Comparison of ENCODE assay signal across 10 cellular contexts in genomic region chr10:116771101-116771705, GRCh38. TPM values are rescaled to one million over a fixed set of nuclear protein-coding genes. Genes with fewer than 3 reads are reported as not detected.
A peak's percentile ranks its signal among the peaks of the same experiment; 100 is the strongest.
DNase-seq lines count a peak whose midpoint lies in the region; ATAC-seq and TF ChIP-seq lines count a peak whose summit lies in the region.
"Had no signal": no experiment of that assay in that cellular context is flagged by ENCODE, and none has a peak within 500 bp of the region (broad histone marks: within the 10 kb centered on the region; RNA-seq: fewer than 3 reads in every experiment).

No MANE protein-coding gene starts in this region.

- no peaks in the 10 kb centered on the region for H3K36me3 ChIP-seq in neuronal stem cell (replicated peaks in 1 of 2; ENCODE audit: control insufficient read depth in 2 of 2, insufficient read depth in 2 of 2, low read length in 2 of 2)

- no peak overlapping the region for H2BK5ac ChIP-seq in neuronal stem cell (ENCODE audit: low read length)

- H3K9me3 ChIP-seq in neuronal stem cell (replicated peaks in 1 of 2; ENCODE audit: control insufficient read depth in 2 of 2, insufficient read depth in 1 of 2, low read depth in 1 of 2, low read length in 2 of 2), result no peaks in the 10 kb centered on the region

- H3K4ac ChIP-seq in neuronal stem cell (ENCODE audit: low read length), result no peak overlapping the region

- TF ChIP-seq CTCF in AG04449 (IDR thresholded peaks at IDR 0.05; ENCODE audit: insufficient read depth, low read length, missing control alignments) (no peak), fibroblast of mammary gland (conservative IDR thresholded peaks at IDR 0.05; ENCODE audit: control insufficient read depth, insufficient read depth, low read depth, low read length) (no peak)

- H3K27ac ChIP-seq in neuronal stem cell (replicated peaks; ENCODE audit: low read length), result no peak overlapping the region

- POLR2A ChIA-PET in AG04449 (lab: Yijun Ruan, JAX), result no interaction called here

- no peaks in the 10 kb centered on the region for H3K79me1 ChIP-seq in neuronal stem cell (ENCODE audit: low read depth, low read length)

- DNase-seq in AG04449 (ENCODE audit: low read depth, low spot score), result peak; percentile 76
- DNase-seq in NCI-H226, result peak; percentile 71
- peak; percentile 95 for DNase-seq in fibroblast of mammary gland (ENCODE audit: low read depth)
- no peak for DNase-seq in neuronal stem cell (ENCODE audit: low spot score)
- no peak for DNase-seq in SKM-1 treated with dmso at 0.1 percent for 144 hours (lab: John Stamatoyannopoulos, UW; ENCODE audit: unreplicated experiment)
- no peak for DNase-seq in NCI-H2227 treated with DMSO at 0.1 percent for 48 hours (lab: John Stamatoyannopoulos, UW)
- DNase-seq: OCI-M1 had no signal

- H2BK15ac ChIP-seq in neuronal stem cell (ENCODE audit: low read length), result no peak overlapping the region

- peak overlapping the region; percentile 83 for H3K18ac ChIP-seq in neuronal stem cell (ENCODE audit: low read length)

- no peak overlapping the region for H3K4me2 ChIP-seq in neuronal stem cell (ENCODE audit: insufficient read depth, low read length, poor library complexity, severe bottlenecking)

- H4K91ac ChIP-seq in neuronal stem cell (ENCODE audit: low read depth, low read length, poor library complexity), result no peak overlapping the region

- H2AFZ ChIP-seq in neuronal stem cell (ENCODE audit: low read length), result no peak overlapping the region

- no peak overlapping the region for H2BK120ac ChIP-seq in neuronal stem cell (ENCODE audit: low read depth, low read length)

- H3K14ac ChIP-seq in neuronal stem cell (ENCODE audit: low read length), result no peak overlapping the region

- WGBS in neuronal stem cell (ENCODE audit: extremely low coverage in 2 of 2, insufficient read length in 2 of 2, insufficient replicate concordance in 1 of 2), 2 donors, result no CpG with 5 or more reads among the region's 15 CpGs

- H3K23ac ChIP-seq in neuronal stem cell (ENCODE audit: low read depth, low read length, poor library complexity), result no peak overlapping the region

- H2AK5ac ChIP-seq in neuronal stem cell (ENCODE audit: low read depth, low read length), result peak overlapping the region; percentile 26

- H3K9ac ChIP-seq in neuronal stem cell (ENCODE audit: low read depth, low read length, poor library complexity), result no peak overlapping the region

- CTCF ChIA-PET in AG04449 (lab: Yijun Ruan, JAX), result interaction anchor here (0.7 to 5.5 kb wide), 5 partner anchors 9 to 446 kb away, joined by 3 to 48 read pairs (median 4); no protein-coding TSS in a partner anchor

- ATAC-seq in HG02885 (IDR thresholded peaks at IDR 0.05; ENCODE audit: poor library complexity, unreplicated experiment), result no peak
- ATAC-seq in GM21717 (IDR thresholded peaks at IDR 0.05; ENCODE audit: unreplicated experiment), result no peak

- H3K4me3 ChIP-seq in AG04449 (ENCODE audit: low read depth, low read length) (no peak overlapping the region), fibroblast of mammary gland (ENCODE audit: control insufficient read depth, low read depth, low read length) (no peak overlapping the region), neuronal stem cell (ENCODE audit: low read length in 2 of 2) (no peak overlapping the region)

- no peaks in the 10 kb centered on the region for H3K27me3 ChIP-seq in neuronal stem cell (ENCODE audit: control insufficient read depth in 3 of 3, insufficient read depth in 3 of 3, low read depth in 1 of 3, low read length in 3 of 3)

- H3K4me1 ChIP-seq in neuronal stem cell (ENCODE audit: control insufficient read depth in 2 of 2, insufficient read depth in 1 of 2, low read depth in 1 of 2, low read length in 2 of 2), result peaks cover 0 to 8% of the 10 kb centered on the region in 2 donors

- H2BK12ac ChIP-seq in neuronal stem cell (ENCODE audit: low read length), result no peak overlapping the region

- no peak overlapping the region for H4K8ac ChIP-seq in neuronal stem cell (ENCODE audit: low read depth, low read length)

RNA-seq across cellular contexts. Expression of gene HSPA12A, which starts 28.8 kb away (rescaled TPM):
- 3.1 TPM for polyA plus RNA-seq in neuronal stem cell (2013, experiment 1 of 2)
- 3.2 TPM for polyA plus RNA-seq in neuronal stem cell (2013, experiment 2 of 2)
- polyA plus RNA-seq: CD14-positive monocyte had no signal

Comparison
In these comparisons a context has a peak if more than half of its experiments do, and no peak if none do; other contexts are left out.
1. DNase-seq: peak in AG04449 (single experiment), NCI-H226 (single experiment) and fibroblast of mammary gland (single experiment); none in neuronal stem cell (single experiment), SKM-1 treated with dmso at 0.1 percent for 144 hours (single experiment) and NCI-H2227 treated with DMSO at 0.1 percent for 48 hours (single experiment).